ENCODE assay signal across 1 cellular context in the genomic region with DNA sequence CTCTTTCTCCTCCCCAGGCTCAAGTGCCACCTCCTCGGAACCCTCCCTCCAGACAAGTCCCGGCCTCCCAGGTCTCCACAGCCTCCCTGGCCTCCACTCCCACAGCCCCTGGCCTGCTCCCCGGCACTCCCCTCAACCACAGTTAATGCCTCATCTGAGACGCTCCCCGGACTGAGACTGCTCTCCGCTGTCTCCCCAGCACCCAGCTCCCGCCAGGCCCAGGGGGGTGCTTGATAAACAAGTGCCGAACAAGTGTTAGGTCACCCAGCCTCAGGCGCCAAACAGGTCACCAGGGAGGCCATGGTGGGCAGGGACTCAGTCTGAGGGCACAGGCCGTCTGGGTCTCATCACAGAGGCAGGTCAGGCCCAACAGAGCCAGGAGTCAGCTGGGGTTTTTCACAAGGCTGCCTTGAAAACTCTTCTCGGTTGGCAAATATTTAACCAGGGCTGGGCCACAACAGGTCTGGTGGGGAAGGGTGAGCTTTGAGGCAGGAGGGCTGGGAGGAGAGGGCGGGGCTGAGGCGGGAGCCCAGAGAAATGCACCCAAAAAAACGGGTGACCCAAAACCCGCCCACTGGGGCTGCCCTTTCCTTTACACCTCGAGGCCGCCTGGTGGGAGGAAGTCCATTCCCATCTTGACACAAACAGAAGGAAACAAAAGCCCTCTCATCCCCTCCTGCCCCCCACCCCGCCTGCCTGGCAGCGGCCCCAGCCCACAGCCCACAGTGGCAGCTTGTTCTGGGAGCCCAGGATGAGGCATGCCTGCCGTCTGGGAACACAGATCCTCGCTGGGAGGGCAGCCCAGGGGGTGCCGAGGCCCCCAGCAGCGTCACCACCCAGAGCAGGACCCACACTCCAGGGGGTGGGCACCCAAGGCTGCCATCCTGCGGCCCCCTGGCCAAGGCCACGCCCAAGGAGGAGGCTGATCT.
TF ChIP-seq lines count a peak whose summit lies in the region.

No MANE protein-coding gene starts in this region.

TF ChIP-seq in HepG2, 621 proteins besides CTCF, POLR2A, EP300 and RAD21 (continued from another document and continues in another):
- TF ChIP-seq, protein P1, sequence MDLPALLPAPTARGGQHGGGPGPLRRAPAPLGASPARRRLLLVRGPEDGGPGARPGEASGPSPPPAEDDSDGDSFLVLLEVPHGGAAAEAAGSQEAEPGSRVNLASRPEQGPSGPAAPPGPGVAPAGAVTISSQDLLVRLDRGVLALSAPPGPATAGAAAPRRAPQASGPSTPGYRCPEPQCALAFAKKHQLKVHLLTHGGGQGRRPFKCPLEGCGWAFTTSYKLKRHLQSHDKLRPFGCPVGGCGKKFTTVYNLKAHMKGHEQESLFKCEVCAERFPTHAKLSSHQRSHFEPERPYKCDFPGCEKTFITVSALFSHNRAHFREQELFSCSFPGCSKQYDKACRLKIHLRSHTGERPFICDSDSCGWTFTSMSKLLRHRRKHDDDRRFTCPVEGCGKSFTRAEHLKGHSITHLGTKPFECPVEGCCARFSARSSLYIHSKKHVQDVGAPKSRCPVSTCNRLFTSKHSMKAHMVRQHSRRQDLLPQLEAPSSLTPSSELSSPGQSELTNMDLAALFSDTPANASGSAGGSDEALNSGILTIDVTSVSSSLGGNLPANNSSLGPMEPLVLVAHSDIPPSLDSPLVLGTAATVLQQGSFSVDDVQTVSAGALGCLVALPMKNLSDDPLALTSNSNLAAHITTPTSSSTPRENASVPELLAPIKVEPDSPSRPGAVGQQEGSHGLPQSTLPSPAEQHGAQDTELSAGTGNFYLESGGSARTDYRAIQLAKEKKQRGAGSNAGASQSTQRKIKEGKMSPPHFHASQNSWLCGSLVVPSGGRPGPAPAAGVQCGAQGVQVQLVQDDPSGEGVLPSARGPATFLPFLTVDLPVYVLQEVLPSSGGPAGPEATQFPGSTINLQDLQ (CRISPR knock-in tag; IDR thresholded peaks at IDR 0.05), result no peak
- TF ChIP-seq STAT5B (CRISPR knock-in tag; IDR thresholded peaks at IDR 0.05) (no peak), TARDBP (CRISPR knock-in tag; IDR thresholded peaks at IDR 0.05) (peak; percentile 32), ZSCAN21 (CRISPR knock-in tag; IDR thresholded peaks at IDR 0.05; ENCODE audit: borderline replicate concordance) (no peak), PCBP2 (optimal IDR thresholded peaks at IDR 0.05; ENCODE audit: low read depth, low read length, poor library complexity, severe bottlenecking) (no peak), ZNF160 (CRISPR knock-in tag; IDR thresholded peaks at IDR 0.05) (no peak), ZNF12 (CRISPR knock-in tag; IDR thresholded peaks at IDR 0.05) (no peak), MTF2 (CRISPR knock-in tag; IDR thresholded peaks at IDR 0.05; ENCODE audit: borderline replicate concordance) (no peak), ZNF225 (CRISPR knock-in tag; IDR thresholded peaks at IDR 0.05) (no peak), ZNF3 (CRISPR knock-in tag; IDR thresholded peaks at IDR 0.05) (no peak), ZNF83 (CRISPR knock-in tag; IDR thresholded peaks at IDR 0.05; ENCODE audit: borderline replicate concordance) (0 out of 2 replicates have a peak, but pooled peaks have one; percentile 37), KAT2B (IDR thresholded peaks at IDR 0.05; ENCODE audit: borderline replicate concordance, low read depth, low read length) (no peak), ZNF761 (CRISPR knock-in tag; conservative IDR thresholded peaks at IDR 0.05) (no peak), ZNF672 (CRISPR knock-in tag; IDR thresholded peaks at IDR 0.05) (no peak), CCDC6 (CRISPR knock-in tag; IDR thresholded peaks at IDR 0.05) (0 out of 2 replicates have a peak, but pooled peaks have one; percentile 61), TOPORS (CRISPR knock-in tag; IDR thresholded peaks at IDR 0.05) (no peak), EHMT2 (IDR thresholded peaks at IDR 0.05; ENCODE audit: borderline replicate concordance, low read depth, low read length) (no peak), ZNF678 (CRISPR knock-in tag; IDR thresholded peaks at IDR 0.05) (no peak), RFXANK (CRISPR knock-in tag; IDR thresholded peaks at IDR 0.05) (no peak), ZNF451 (CRISPR knock-in tag; IDR thresholded peaks at IDR 0.05) (no peak), IRF2 (CRISPR knock-in tag; IDR thresholded peaks at IDR 0.05) (0 out of 2 replicates have a peak, but pooled peaks have one; percentile 31), NKX3-1 (CRISPR knock-in tag; IDR thresholded peaks at IDR 0.05) (0 out of 2 replicates have a peak, but pooled peaks have one; percentile 26), ZNF709 (CRISPR knock-in tag; IDR thresholded peaks at IDR 0.05) (no peak), ZNF766 (CRISPR knock-in tag; IDR thresholded peaks at IDR 0.05; ENCODE audit: borderline replicate concordance) (no peak), THAP11 (CRISPR knock-in tag; IDR thresholded peaks at IDR 0.05) (peak; percentile 37; the same call in 1 of the 2 replicates), ZNF558 (CRISPR knock-in tag; IDR thresholded peaks at IDR 0.05; ENCODE audit: borderline replicate concordance) (no peak), KLF13 (CRISPR knock-in tag; IDR thresholded peaks at IDR 0.05) (no peak; the same call in 1 of the 2 replicates), CHCHD3 (CRISPR knock-in tag; IDR thresholded peaks at IDR 0.05) (no peak), SIX1 (CRISPR knock-in tag; IDR thresholded peaks at IDR 0.05; ENCODE audit: borderline replicate concordance) (no peak; the same call in 1 of the 2 replicates), MED1 (CRISPR knock-in tag; IDR thresholded peaks at IDR 0.05) (no peak; the same call in 1 of the 2 replicates), RORA (CRISPR knock-in tag; IDR thresholded peaks at IDR 0.05) (no peak), SOX5 (CRISPR knock-in tag; IDR thresholded peaks at IDR 0.05; ENCODE audit: borderline replicate concordance) (peak; percentile 45; the same call in 1 of the 2 replicates), EEA1 (CRISPR knock-in tag; IDR thresholded peaks at IDR 0.05; ENCODE audit: borderline replicate concordance) (no peak), POLR2G (IDR thresholded peaks at IDR 0.05; ENCODE audit: low read depth, low read length) (peak; percentile 56), FOXA1 (IDR thresholded peaks at IDR 0.05) (no peak), FOXA1 (CRISPR knock-in tag; IDR thresholded peaks at IDR 0.05) (peak; percentile 28; the same call in 1 of the 2 replicates), RBM22 (optimal IDR thresholded peaks at IDR 0.05; ENCODE audit: low read length) (no peak)
- TF ChIP-seq, protein P2, sequence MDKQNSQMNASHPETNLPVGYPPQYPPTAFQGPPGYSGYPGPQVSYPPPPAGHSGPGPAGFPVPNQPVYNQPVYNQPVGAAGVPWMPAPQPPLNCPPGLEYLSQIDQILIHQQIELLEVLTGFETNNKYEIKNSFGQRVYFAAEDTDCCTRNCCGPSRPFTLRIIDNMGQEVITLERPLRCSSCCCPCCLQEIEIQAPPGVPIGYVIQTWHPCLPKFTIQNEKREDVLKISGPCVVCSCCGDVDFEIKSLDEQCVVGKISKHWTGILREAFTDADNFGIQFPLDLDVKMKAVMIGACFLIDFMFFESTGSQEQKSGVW (CRISPR knock-in tag; IDR thresholded peaks at IDR 0.05; ENCODE audit: borderline replicate concordance), result no peak
- TF ChIP-seq, protein P3, sequence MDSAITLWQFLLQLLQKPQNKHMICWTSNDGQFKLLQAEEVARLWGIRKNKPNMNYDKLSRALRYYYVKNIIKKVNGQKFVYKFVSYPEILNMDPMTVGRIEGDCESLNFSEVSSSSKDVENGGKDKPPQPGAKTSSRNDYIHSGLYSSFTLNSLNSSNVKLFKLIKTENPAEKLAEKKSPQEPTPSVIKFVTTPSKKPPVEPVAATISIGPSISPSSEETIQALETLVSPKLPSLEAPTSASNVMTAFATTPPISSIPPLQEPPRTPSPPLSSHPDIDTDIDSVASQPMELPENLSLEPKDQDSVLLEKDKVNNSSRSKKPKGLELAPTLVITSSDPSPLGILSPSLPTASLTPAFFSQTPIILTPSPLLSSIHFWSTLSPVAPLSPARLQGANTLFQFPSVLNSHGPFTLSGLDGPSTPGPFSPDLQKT (CRISPR knock-in tag; IDR thresholded peaks at IDR 0.05; ENCODE audit: borderline replicate concordance), result no peak
- TF ChIP-seq, protein P4, sequence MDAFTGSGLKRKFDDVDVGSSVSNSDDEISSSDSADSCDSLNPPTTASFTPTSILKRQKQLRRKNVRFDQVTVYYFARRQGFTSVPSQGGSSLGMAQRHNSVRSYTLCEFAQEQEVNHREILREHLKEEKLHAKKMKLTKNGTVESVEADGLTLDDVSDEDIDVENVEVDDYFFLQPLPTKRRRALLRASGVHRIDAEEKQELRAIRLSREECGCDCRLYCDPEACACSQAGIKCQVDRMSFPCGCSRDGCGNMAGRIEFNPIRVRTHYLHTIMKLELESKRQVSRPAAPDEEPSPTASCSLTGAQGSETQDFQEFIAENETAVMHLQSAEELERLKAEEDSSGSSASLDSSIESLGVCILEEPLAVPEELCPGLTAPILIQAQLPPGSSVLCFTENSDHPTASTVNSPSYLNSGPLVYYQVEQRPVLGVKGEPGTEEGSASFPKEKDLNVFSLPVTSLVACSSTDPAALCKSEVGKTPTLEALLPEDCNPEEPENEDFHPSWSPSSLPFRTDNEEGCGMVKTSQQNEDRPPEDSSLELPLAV (CRISPR knock-in tag; conservative IDR thresholded peaks at IDR 0.05; ENCODE audit: low read depth), result no peak
- TF ChIP-seq, protein P5, sequence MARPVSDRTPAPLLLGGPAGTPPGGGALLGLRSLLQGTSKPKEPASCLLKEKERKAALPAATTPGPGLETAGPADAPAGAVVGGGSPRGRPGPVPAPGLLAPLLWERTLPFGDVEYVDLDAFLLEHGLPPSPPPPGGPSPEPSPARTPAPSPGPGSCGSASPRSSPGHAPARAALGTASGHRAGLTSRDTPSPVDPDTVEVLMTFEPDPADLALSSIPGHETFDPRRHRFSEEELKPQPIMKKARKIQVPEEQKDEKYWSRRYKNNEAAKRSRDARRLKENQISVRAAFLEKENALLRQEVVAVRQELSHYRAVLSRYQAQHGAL (CRISPR knock-in tag; IDR thresholded peaks at IDR 0.05; ENCODE audit: not compliant biosample characterization), result no peak
- TF ChIP-seq, protein P6, sequence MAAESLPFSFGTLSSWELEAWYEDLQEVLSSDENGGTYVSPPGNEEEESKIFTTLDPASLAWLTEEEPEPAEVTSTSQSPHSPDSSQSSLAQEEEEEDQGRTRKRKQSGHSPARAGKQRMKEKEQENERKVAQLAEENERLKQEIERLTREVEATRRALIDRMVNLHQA (CRISPR knock-in tag; IDR thresholded peaks at IDR 0.05), result no peak
- TF ChIP-seq, protein P7, sequence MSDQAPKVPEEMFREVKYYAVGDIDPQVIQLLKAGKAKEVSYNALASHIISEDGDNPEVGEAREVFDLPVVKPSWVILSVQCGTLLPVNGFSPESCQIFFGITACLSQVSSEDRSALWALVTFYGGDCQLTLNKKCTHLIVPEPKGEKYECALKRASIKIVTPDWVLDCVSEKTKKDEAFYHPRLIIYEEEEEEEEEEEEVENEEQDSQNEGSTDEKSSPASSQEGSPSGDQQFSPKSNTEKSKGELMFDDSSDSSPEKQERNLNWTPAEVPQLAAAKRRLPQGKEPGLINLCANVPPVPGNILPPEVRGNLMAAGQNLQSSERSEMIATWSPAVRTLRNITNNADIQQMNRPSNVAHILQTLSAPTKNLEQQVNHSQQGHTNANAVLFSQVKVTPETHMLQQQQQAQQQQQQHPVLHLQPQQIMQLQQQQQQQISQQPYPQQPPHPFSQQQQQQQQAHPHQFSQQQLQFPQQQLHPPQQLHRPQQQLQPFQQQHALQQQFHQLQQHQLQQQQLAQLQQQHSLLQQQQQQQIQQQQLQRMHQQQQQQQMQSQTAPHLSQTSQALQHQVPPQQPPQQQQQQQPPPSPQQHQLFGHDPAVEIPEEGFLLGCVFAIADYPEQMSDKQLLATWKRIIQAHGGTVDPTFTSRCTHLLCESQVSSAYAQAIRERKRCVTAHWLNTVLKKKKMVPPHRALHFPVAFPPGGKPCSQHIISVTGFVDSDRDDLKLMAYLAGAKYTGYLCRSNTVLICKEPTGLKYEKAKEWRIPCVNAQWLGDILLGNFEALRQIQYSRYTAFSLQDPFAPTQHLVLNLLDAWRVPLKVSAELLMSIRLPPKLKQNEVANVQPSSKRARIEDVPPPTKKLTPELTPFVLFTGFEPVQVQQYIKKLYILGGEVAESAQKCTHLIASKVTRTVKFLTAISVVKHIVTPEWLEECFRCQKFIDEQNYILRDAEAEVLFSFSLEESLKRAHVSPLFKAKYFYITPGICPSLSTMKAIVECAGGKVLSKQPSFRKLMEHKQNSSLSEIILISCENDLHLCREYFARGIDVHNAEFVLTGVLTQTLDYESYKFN (CRISPR knock-in tag; conservative IDR thresholded peaks at IDR 0.05), result peak; percentile 78
- TF ChIP-seq, protein P8, sequence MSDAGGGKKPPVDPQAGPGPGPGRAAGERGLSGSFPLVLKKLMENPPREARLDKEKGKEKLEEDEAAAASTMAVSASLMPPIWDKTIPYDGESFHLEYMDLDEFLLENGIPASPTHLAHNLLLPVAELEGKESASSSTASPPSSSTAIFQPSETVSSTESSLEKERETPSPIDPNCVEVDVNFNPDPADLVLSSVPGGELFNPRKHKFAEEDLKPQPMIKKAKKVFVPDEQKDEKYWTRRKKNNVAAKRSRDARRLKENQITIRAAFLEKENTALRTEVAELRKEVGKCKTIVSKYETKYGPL (CRISPR knock-in tag; IDR thresholded peaks at IDR 0.05), result no peak
- TF ChIP-seq, protein P9, sequence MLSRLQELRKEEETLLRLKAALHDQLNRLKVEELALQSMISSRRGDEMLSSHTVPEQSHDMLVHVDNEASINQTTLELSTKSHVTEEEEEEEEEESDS (CRISPR knock-in tag; IDR thresholded peaks at IDR 0.05; ENCODE audit: borderline replicate concordance), result no peak
